ENCODE assay signal across 1 cellular context in the genomic region with DNA sequence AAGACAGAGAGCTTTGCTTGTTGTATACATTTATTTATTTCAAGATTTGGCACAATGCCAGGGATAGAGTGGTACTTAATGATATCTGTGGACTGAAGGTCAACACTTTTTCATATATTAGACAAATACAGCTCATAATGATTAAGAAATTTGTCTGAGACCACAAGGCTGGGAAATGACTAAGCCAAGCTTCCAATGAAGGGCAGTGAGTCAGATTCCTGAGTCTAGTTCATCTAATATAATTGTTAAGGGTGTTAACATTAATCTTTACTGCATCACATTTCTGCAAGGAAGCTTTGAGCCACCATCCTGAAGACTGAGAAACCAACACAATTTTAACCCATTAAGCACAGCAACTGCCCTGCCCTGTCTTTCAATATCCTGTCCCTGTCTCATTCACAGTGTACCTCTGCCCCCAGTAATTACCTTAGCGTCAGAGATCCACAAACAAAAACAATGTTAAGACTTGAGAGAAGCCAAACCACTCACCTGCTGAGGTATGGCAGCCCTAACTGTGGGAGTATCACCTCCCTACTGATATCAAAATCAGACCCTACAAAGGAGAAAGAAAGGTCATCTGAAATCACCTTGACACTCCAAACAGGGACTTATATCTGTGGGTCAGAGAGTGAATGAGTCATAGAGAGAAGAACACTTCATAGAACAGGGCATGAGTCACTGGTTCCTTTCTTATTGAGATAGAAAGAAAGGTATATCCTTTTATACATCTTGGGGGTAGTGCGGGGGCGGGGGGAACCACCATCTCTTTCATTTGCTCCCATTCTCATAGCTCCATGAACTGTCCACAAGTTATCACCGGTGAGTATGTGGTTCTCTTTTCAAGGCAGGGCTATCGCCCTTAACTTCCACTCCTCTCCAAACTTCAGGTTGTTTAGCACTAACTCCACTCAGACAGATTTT.
TF ChIP-seq lines count a peak whose summit lies in the region.

No MANE protein-coding gene starts in this region.

TF ChIP-seq in GM23338, 12 proteins besides CTCF, POLR2A, EP300 and RAD21:
- TF ChIP-seq, protein P1, sequence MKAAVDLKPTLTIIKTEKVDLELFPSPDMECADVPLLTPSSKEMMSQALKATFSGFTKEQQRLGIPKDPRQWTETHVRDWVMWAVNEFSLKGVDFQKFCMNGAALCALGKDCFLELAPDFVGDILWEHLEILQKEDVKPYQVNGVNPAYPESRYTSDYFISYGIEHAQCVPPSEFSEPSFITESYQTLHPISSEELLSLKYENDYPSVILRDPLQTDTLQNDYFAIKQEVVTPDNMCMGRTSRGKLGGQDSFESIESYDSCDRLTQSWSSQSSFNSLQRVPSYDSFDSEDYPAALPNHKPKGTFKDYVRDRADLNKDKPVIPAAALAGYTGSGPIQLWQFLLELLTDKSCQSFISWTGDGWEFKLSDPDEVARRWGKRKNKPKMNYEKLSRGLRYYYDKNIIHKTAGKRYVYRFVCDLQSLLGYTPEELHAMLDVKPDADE (IDR thresholded peaks at IDR 0.05): no peak
- TF ChIP-seq ZNF114 (CRISPR knock-in tag; IDR thresholded peaks at IDR 0.05): no peak
- no peak for TF ChIP-seq NANOG (IDR thresholded peaks at IDR 0.05; ENCODE audit: borderline replicate concordance)
- no peak for TF ChIP-seq CREB1 (CRISPR knock-in tag; IDR thresholded peaks at IDR 0.05; ENCODE audit: low read depth)
- TF ChIP-seq ZNF462 (CRISPR knock-in tag; IDR thresholded peaks at IDR 0.05): no peak
- TF ChIP-seq POLR2AphosphoS5 (IDR thresholded peaks at IDR 0.05; ENCODE audit: low read depth): no peak
- TF ChIP-seq JUNB (IDR thresholded peaks at IDR 0.05; ENCODE audit: unreplicated experiment): no peak
- TF ChIP-seq EZH2 (IDR thresholded peaks at IDR 0.05; ENCODE audit: low read depth, unreplicated experiment): no peak
- no peak for TF ChIP-seq STAT1 (IDR thresholded peaks at IDR 0.05; ENCODE audit: unreplicated experiment)
- no peak for TF ChIP-seq REST (IDR thresholded peaks at IDR 0.05; ENCODE audit: unreplicated experiment)
- no peak for TF ChIP-seq ZNF331 (CRISPR knock-in tag; IDR thresholded peaks at IDR 0.05; ENCODE audit: low read depth)
- no peak for TF ChIP-seq EZH2phosphoT487 (IDR thresholded peaks at IDR 0.05; ENCODE audit: unreplicated experiment)
